Comparison of ENCODE assay signal across 1 cellular context in the genomic region with DNA sequence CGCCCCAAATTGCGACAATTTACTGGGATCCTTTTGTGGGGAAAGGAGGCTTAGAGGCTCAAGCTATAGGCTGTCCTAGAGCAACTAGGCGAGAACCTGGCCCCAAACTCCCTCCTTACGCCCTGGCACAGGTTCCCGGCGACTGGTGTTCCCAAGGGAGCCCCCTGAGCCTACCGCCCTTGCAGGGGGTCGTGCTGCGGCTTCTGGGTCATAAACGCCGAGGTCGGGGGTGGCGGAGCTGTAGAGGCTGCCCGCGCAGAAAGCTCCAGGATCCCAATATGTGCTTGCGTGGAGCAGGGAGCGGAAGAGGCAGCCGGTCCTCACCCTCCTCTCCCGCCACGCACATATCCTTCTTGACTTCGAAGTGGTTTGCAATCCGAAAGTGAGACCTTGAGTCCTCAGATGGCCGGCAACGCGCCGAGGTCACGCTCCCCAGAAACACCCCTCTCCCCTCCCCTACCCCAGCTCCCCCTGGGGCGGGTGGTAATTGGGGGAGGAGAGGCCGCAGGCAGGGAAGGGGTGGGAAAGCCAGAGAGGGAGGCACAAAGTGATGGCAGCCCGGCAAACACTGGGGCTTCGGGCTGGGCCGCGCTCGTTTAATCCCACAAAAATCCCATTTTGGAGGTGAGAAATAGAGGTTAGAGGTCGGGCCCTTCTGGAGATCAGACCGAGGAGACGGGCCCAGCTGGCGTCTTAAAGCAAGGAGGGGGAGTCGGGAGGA.
TF ChIP-seq lines count a peak whose summit lies in the region.

No MANE protein-coding gene starts in this region.

TF ChIP-seq in IMR-90, 13 proteins besides CTCF, POLR2A, EP300 and RAD21 (continued from another document):
- TF ChIP-seq, protein P1, sequence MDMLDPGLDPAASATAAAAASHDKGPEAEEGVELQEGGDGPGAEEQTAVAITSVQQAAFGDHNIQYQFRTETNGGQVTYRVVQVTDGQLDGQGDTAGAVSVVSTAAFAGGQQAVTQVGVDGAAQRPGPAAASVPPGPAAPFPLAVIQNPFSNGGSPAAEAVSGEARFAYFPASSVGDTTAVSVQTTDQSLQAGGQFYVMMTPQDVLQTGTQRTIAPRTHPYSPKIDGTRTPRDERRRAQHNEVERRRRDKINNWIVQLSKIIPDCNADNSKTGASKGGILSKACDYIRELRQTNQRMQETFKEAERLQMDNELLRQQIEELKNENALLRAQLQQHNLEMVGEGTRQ (IDR thresholded peaks at IDR 0.05; ENCODE audit: low read depth, low read length), result no peak
- TF ChIP-seq FOS (IDR thresholded peaks at IDR 0.05; ENCODE audit: low read depth, low read length) (no peak), NFE2L2 (IDR thresholded peaks at IDR 0.05; ENCODE audit: low read depth, low read length) (no peak), MAFK (IDR thresholded peaks at IDR 0.05; ENCODE audit: low read depth, low read length) (no peak), MXI1 (IDR thresholded peaks at IDR 0.05; ENCODE audit: borderline replicate concordance, low read depth, low read length) (no peak), RCOR1 (IDR thresholded peaks at IDR 0.05; ENCODE audit: insufficient replicate concordance, low read length) (no peak), CEBPB (IDR thresholded peaks at IDR 0.05; ENCODE audit: low read depth, low read length) (no peak)
